ENCODE assay signal across 11 cellular contexts in genomic region chr2:110206056-110206455, GRCh38. TPM values are rescaled to one million over a fixed set of nuclear protein-coding genes. Genes with fewer than 3 reads are reported as not detected.
DNase-seq lines count a peak whose midpoint lies in the region; ATAC-seq, FAIRE-seq and TF ChIP-seq lines count a peak whose summit lies in the region.
"Had no signal": no experiment of that assay in that cellular context is flagged by ENCODE, and none has a peak within 500 bp of the region (broad histone marks: within the 10 kb centered on the region; RNA-seq: fewer than 3 reads in every experiment).

No MANE protein-coding gene starts in this region.

- no peaks in the 10 kb centered on the region for H3F3A ChIP-seq in SK-N-SH (replicated peaks; ENCODE audit: insufficient read depth)
- peaks cover 9% of the 10 kb centered on the region for H3F3A ChIP-seq in neural progenitor cell (ENCODE audit: low read depth)

- no peak overlapping the region for H3K4me3 ChIP-seq in SK-N-SH (ENCODE audit: low read depth in 2 of 2, low read length in 1 of 2)
- H3K4me3 ChIP-seq in epithelial cell of esophagus (ENCODE audit: low read length): no peak overlapping the region
- H3K4me3 ChIP-seq in neural progenitor cell: no peak overlapping the region
- no peak overlapping the region for H3K4me3 ChIP-seq in kidney (ENCODE audit: low read length in 2 of 2)

- intact Hi-C loops in kidney (cut with DNase I): no loop called here

- CTCF ChIA-PET in SK-N-SH (lab: Yijun Ruan, JAX): no interaction called here

- ATAC-seq in SK-N-SH treated with all-trans-retinoic acid at 6 μM for 48 hours (no peak), T-helper 17 cell (no peak), GM21825 (IDR thresholded peaks at IDR 0.05; ENCODE audit: unreplicated experiment) (no peak)

- H3K9me3 Mint-ChIP-seq in neural progenitor cell: no peaks in the 10 kb centered on the region

- H3K36me3 ChIP-seq in SK-N-SH (replicated peaks in 1 of 2; ENCODE audit: control insufficient read depth in 1 of 2, insufficient read depth in 2 of 2, low read length in 1 of 2) (peaks cover 10 to 11% of the 10 kb centered on the region in 2 experiments), neural progenitor cell (no peaks in the 10 kb centered on the region), kidney (ENCODE audit: control insufficient read depth in 1 of 2, insufficient read depth in 2 of 2, low read length in 2 of 2) (peaks cover 3 to 4% of the 10 kb centered on the region in 2 donors)

- FAIRE-seq in kidney (lab: Jason Lieb, UNC): no peak
- FAIRE-seq: small intestine had no signal

- H3K9ac ChIP-seq in SK-N-SH (no peak overlapping the region), neural progenitor cell (no peak overlapping the region), kidney (ENCODE audit: low read length in 2 of 2) (no peak overlapping the region)

- no peak for TF ChIP-seq RAD21 in SK-N-SH (IDR thresholded peaks at IDR 0.05; ENCODE audit: low read length)

- no peaks in the 10 kb centered on the region for H4K20me1 ChIP-seq in SK-N-SH (ENCODE audit: insufficient read depth)
- no peaks in the 10 kb centered on the region for H4K20me1 ChIP-seq in neural progenitor cell (ENCODE audit: low read depth)

- DNase-seq in SK-N-SH: no peak
- DNase-seq in T-helper 17 cell: no peak
- DNase-seq in epithelial cell of esophagus (ENCODE audit: low read depth): peak; percentile 55
- no peak for DNase-seq in neural progenitor cell (ENCODE audit: low spot score)
- DNase-seq in NCI-H2227 treated with DMSO at 0.1 percent for 48 hours (lab: John Stamatoyannopoulos, UW): no peak
- no peak for DNase-seq in kidney
- DNase-seq: NCI-H187 treated with DMSO at 0.1 percent for 48 hours, small intestine, SW 1271 had no signal

- H3K4me1 ChIP-seq in SK-N-SH (ENCODE audit: control insufficient read depth in 1 of 2, insufficient read depth in 2 of 2, low read depth in 1 of 2, low read length in 1 of 2) (peaks cover 0 to 1% of the 10 kb centered on the region in 2 experiments; a peak in 1 of 4 replicates), neural progenitor cell (peaks cover 5% of the 10 kb centered on the region), kidney (ENCODE audit: control insufficient read depth in 1 of 2, insufficient read depth in 1 of 2, low read depth in 1 of 2, low read length in 2 of 2) (peaks cover 0 to 5% of the 10 kb centered on the region in 2 donors)

- H3K27ac Mint-ChIP-seq in T-helper 17 cell (peak overlapping the region; percentile 97), neural progenitor cell (no peak overlapping the region)

- no peaks in the 10 kb centered on the region for H3K9me2 ChIP-seq in SK-N-SH

- H3K4me2 ChIP-seq in SK-N-SH (no peak overlapping the region), neural progenitor cell (no peak overlapping the region)

- POLR2A ChIA-PET in SK-N-SH (lab: Yijun Ruan, JAX): no interaction called here

- H3K79me2 ChIP-seq in SK-N-SH (ENCODE audit: insufficient read depth): peaks cover 9% of the 10 kb centered on the region; the same call in 1 of the 2 replicates
- H3K79me2 ChIP-seq in neural progenitor cell (ENCODE audit: low read depth): no peaks in the 10 kb centered on the region

- peaks cover 20% of the 10 kb centered on the region for H3K4me1 Mint-ChIP-seq in T-helper 17 cell
- peaks cover 12% of the 10 kb centered on the region for H3K4me1 Mint-ChIP-seq in neural progenitor cell

- H3K4me3 Mint-ChIP-seq in T-helper 17 cell (peak overlapping the region; percentile 96), neural progenitor cell (peak overlapping the region; percentile 95)

- H3K27ac ChIP-seq in SK-N-SH (ENCODE audit: low read depth in 2 of 2, low read length in 1 of 2) (no peak overlapping the region), neural progenitor cell (no peak overlapping the region), kidney (ENCODE audit: low read depth in 2 of 2, low read length in 2 of 2) (no peak overlapping the region)

- no peaks in the 10 kb centered on the region for H3K9me3 ChIP-seq in SK-N-SH
- H3K9me3 ChIP-seq in T-helper 17 cell (ENCODE audit: control insufficient read depth, low read length, poor library complexity, severe bottlenecking): no peaks in the 10 kb centered on the region
- H3K9me3 ChIP-seq in neural progenitor cell (ENCODE audit: low read depth): no peaks in the 10 kb centered on the region
- no peaks in the 10 kb centered on the region for H3K9me3 ChIP-seq in kidney (ENCODE audit: control insufficient read depth in 1 of 2, low read length in 2 of 2)

- 59% methylated on average over 3 of the region's 3 CpGs for WGBS in SK-N-SH (ENCODE audit: low lambda C conversion rate)

- H3K36me3 Mint-ChIP-seq in T-helper 17 cell (ENCODE audit: low read depth): peaks cover 8% of the 10 kb centered on the region
- H3K36me3 Mint-ChIP-seq in neural progenitor cell: no peaks in the 10 kb centered on the region

- H3K27me3 Mint-ChIP-seq in T-helper 17 cell (no peaks in the 10 kb centered on the region), neural progenitor cell (ENCODE audit: insufficient read depth, low read depth) (no peaks in the 10 kb centered on the region)

- TF ChIP-seq CTCF in SK-N-SH (IDR thresholded peaks at IDR 0.05) (no peak), epithelial cell of esophagus (IDR thresholded peaks at IDR 0.05; ENCODE audit: insufficient read depth, low read depth, low read length, missing control alignments) (no peak), neural progenitor cell (IDR thresholded peaks at IDR 0.05) (no peak), kidney (IDR thresholded peaks at IDR 0.05; ENCODE audit: borderline replicate concordance, extremely low read depth, insufficient read depth) (no peak)

- H3K27me3 ChIP-seq in SK-N-SH (ENCODE audit: insufficient read depth) (no peaks in the 10 kb centered on the region), neural progenitor cell (no peaks in the 10 kb centered on the region)

- no peak for TF ChIP-seq EP300 in SK-N-SH (IDR thresholded peaks at IDR 0.05; ENCODE audit: borderline replicate concordance in 1 of 2, low read depth in 1 of 2, low read length in 1 of 2)

- H2AFZ ChIP-seq in SK-N-SH (ENCODE audit: low read depth) (peak overlapping the region; percentile 97; the same call in 1 of the 2 replicates), neural progenitor cell (replicated peaks) (no peak overlapping the region)

TF ChIP-seq in SK-N-SH, 30 proteins besides CTCF, POLR2A, EP300 and RAD21:
- TF ChIP-seq RFX5 (IDR thresholded peaks at IDR 0.05; ENCODE audit: low read length) (no peak), FOXJ3 (CRISPR knock-in tag; IDR thresholded peaks at IDR 0.05) (no peak), FOSL2 (IDR thresholded peaks at IDR 0.05; ENCODE audit: borderline replicate concordance, low read depth) (no peak), GABPA (IDR thresholded peaks at IDR 0.05; ENCODE audit: low read depth) (no peak), SMC3 (IDR thresholded peaks at IDR 0.05; ENCODE audit: low read depth, low read length) (no peak), TAF1 (IDR thresholded peaks at IDR 0.05; ENCODE audit: borderline replicate concordance, low read depth, low read length) (no peak), SIN3A (IDR thresholded peaks at IDR 0.05; ENCODE audit: borderline replicate concordance, low read depth, low read length) (no peak)
- TF ChIP-seq, protein P1, sequence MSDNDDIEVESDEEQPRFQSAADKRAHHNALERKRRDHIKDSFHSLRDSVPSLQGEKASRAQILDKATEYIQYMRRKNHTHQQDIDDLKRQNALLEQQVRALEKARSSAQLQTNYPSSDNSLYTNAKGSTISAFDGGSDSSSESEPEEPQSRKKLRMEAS (IDR thresholded peaks at IDR 0.05; ENCODE audit: low read depth): no peak
TF ChIP-seq in SK-N-SH: peak in this region for 0.

TF ChIP-seq in SK-N-SH treated with all-trans-retinoic acid at 6 μM for 48 hours, 23 proteins besides CTCF, POLR2A, EP300 and RAD21:
- TF ChIP-seq OSR1 (CRISPR knock-in tag; IDR thresholded peaks at IDR 0.05): no peak
- TF ChIP-seq ZNF8 (CRISPR knock-in tag; IDR thresholded peaks at IDR 0.05): no peak
- TF ChIP-seq POU6F1 (CRISPR knock-in tag; IDR thresholded peaks at IDR 0.05; ENCODE audit: borderline replicate concordance, low read depth): no peak

RNA-seq across cellular contexts. Expression of gene NPHP1, which starts 1.2 kb away (rescaled TPM):
- 5.0 and 6.9 TPM in 2 replicates for polyA plus RNA-seq in SK-N-SH (2012; rRNA removed)
- polyA plus RNA-seq in SK-N-SH (2012; cell fraction: cytosol; rRNA removed): 6.4 and 8.1 TPM in 2 replicates
- polyA plus RNA-seq in SK-N-SH (2012; cell fraction: nucleus; rRNA removed): 7.4 and 12.9 TPM in 2 replicates
- total RNA-seq in T-helper 17 cell: 1 to 10 TPM in 1 of 2 donors, under 1 TPM in 1; 0.16 to 1.4 TPM
- total RNA-seq in neural progenitor cell (ENCODE audit: low replicate concordance): 8.1 TPM in 2 replicates
- 11.8 TPM for total RNA-seq in kidney
- polyA plus RNA-seq in kidney (ENCODE audit: insufficient read depth, low read depth, low replicate concordance): 18.3 TPM

RNA-seq across cellular contexts. Expression of gene MTLN, which starts 6.3 kb away (rescaled TPM):
- 39.1 and 45.6 TPM in 2 replicates for polyA plus RNA-seq in SK-N-SH (2012; rRNA removed)
- 27.0 and 33.1 TPM in 2 replicates for polyA plus RNA-seq in SK-N-SH (2012; cell fraction: cytosol; rRNA removed)
- polyA plus RNA-seq in SK-N-SH (2012; cell fraction: nucleus; rRNA removed): 10.5 and 40.1 TPM in 2 replicates
- 10 to 100 TPM; 19.7 to 20.6 TPM for total RNA-seq in T-helper 17 cell
- 9.9 and 25.2 TPM in 2 replicates for total RNA-seq in neural progenitor cell (ENCODE audit: low replicate concordance)
- 48.8 TPM for total RNA-seq in kidney
- polyA plus RNA-seq in kidney (ENCODE audit: insufficient read depth, low read depth, low replicate concordance): 214 TPM
